ENCODE assay signal across 18 cellular contexts in the genomic region with DNA sequence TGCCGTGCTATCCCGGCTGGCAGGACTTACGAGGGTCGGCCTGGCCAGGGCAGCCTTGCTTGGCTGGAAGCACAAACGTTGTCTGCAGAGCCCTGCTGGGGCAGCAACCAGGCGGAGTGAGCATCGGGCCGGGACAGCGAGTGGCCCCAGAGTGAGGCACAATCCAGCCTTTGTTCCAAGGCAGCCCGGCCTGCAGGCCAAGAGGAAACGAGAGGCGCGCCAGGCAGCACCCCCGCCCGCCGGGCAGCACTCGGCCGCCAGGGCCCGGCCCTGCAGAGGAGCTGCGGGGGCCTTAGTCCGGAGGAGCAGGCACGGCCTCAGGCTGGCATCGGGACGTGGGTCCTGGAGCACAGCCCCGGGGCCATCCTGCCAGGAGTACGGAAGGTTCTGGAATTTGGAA. TPM values are rescaled to one million over a fixed set of nuclear protein-coding genes. Genes with fewer than 3 reads are reported as not detected.
DNase-seq lines count a peak whose midpoint lies in the region; ATAC-seq, FAIRE-seq and TF ChIP-seq lines count a peak whose summit lies in the region.
"Had no signal": no experiment of that assay in that cellular context is flagged by ENCODE, and none has a peak within 500 bp of the region (broad histone marks: within the 10 kb centered on the region; RNA-seq: fewer than 3 reads in every experiment).

No MANE protein-coding gene starts in this region.

- H3K27ac Mint-ChIP-seq in Calu3 (ENCODE audit: unreplicated experiment), result no peak overlapping the region
- H3K27ac Mint-ChIP-seq: naive B cell; stimulated activated effector memory CD8-positive, alpha-beta T cell treated with anti-CD3 and anti-CD28 coated beads, Interleukin-12 subunit alpha, Interleukin-12 subunit beta, amount 100 ng/mL, for 72 hours had no signal

- H3K27me3 Mint-ChIP-seq in Calu3 (ENCODE audit: unreplicated experiment), result no peaks in the 10 kb centered on the region
- H3K27me3 Mint-ChIP-seq: central memory CD8-positive, alpha-beta T cell had no signal

- H3K4me1 Mint-ChIP-seq in Calu3 (ENCODE audit: low read depth, unreplicated experiment), result peaks cover 7% of the 10 kb centered on the region
- H3K4me1 Mint-ChIP-seq: central memory CD8-positive, alpha-beta T cell; naive B cell; stimulated activated effector memory CD8-positive, alpha-beta T cell treated with anti-CD3 and anti-CD28 coated beads, Interleukin-12 subunit alpha, Interleukin-12 subunit beta, amount 100 ng/mL, for 72 hours had no signal

- no peaks in the 10 kb centered on the region for H4K20me1 ChIP-seq in K562 (replicated peaks; ENCODE audit: control insufficient read depth, insufficient read depth, low read length)

- no TSS peak for BruUV-seq in Calu3 (replicated peaks; lab: Mats Ljungman, UMichigan)
- no TSS peak for BruUV-seq in K562 (replicated peaks; lab: Mats Ljungman, UMichigan)

- TF ChIP-seq CTCF in Calu3 (IDR thresholded peaks at IDR 0.05; ENCODE audit: unreplicated experiment) (no peak), K562 (IDR thresholded peaks at IDR 0.05 in 2 of 3, conservative IDR thresholded peaks at IDR 0.05 in 1 of 3; ENCODE audit: insufficient read depth in 2 of 3, low read depth in 1 of 3, low read length in 3 of 3) (no peak)

- peak; percentile 69 for DNase-seq in Calu3
- DNase-seq in K562 (ENCODE audit: extremely low read depth in 1 of 4, low spot score in 3 of 4), result no peak
- DNase-seq in hippocampal formation (lab: John Stamatoyannopoulos, UW), result peak; percentile 87 to 88
- DNase-seq in sciatic nerve (ENCODE audit: low spot score), result peak; percentile 81
- no peak for DNase-seq in MV-4-11 (lab: John Stamatoyannopoulos, UW)
- no peak for DNase-seq in NCI-H226
- DNase-seq: activated naive CD4-positive, alpha-beta T cell; HCEC 1CT; naive B cell; NCI-H1436 treated with DMSO at 0.1 percent for 48 hours; NCI-H510A treated with DMSO at 0.1 percent for 48 hours; PC-3 had no signal

- H3K36me3 Mint-ChIP-seq in Calu3 (ENCODE audit: insufficient read depth, unreplicated experiment), result no peaks in the 10 kb centered on the region
- H3K36me3 Mint-ChIP-seq: naive B cell; stimulated activated effector memory CD8-positive, alpha-beta T cell treated with anti-CD3 and anti-CD28 coated beads, Interleukin-12 subunit alpha, Interleukin-12 subunit beta, amount 100 ng/mL, for 72 hours had no signal

- 70% methylated on average over 23 of the region's 26 CpGs for whole genome bisulfite sequencing in K562 (ENCODE audit: insufficient coverage, low coverage, missing lambda C conversion rate)

- no peaks in the 10 kb centered on the region for H3K79me2 ChIP-seq in K562 (ENCODE audit: control insufficient read depth, insufficient read depth, low read length)

- H3K4me3 Mint-ChIP-seq in Calu3 (ENCODE audit: low read depth, unreplicated experiment), result no peak overlapping the region
- H3K4me3 Mint-ChIP-seq: central memory CD8-positive, alpha-beta T cell; naive B cell; stimulated activated effector memory CD8-positive, alpha-beta T cell treated with anti-CD3 and anti-CD28 coated beads, Interleukin-12 subunit alpha, Interleukin-12 subunit beta, amount 100 ng/mL, for 72 hours had no signal

- TF ChIP-seq EP300 in K562 (IDR thresholded peaks at IDR 0.05; ENCODE audit: low read length), result no peak

- H3K4me3 ChIP-seq in K562, result no peak overlapping the region

- TF ChIP-seq POLR2A in K562 (conservative IDR thresholded peaks at IDR 0.05), result no peak

- H3K9me1 ChIP-seq in K562 (ENCODE audit: control insufficient read depth, insufficient read depth, low read length), result no peaks in the 10 kb centered on the region

- no peak overlapping the region for H3K27ac ChIP-seq in K562 (ENCODE audit: extremely low read depth, low read depth, low read length)
- H3K27ac ChIP-seq: KMS-11 had no signal

- peak overlapping the region in 1 of 2 experiments; percentile 35; a peak in 1 of 4 replicates for H3K9ac ChIP-seq in K562 (ENCODE audit: insufficient read depth in 1 of 2, low read depth in 2 of 2, low read length in 2 of 2)
- H3K9ac ChIP-seq: KMS-11 had no signal

- no peak for ATAC-seq in K562
- ATAC-seq in sciatic nerve, result peak; percentile 48
- ATAC-seq in HG03460 (IDR thresholded peaks at IDR 0.05; ENCODE audit: unreplicated experiment), result no peak
- ATAC-seq in GM21737 (IDR thresholded peaks at IDR 0.05; ENCODE audit: unreplicated experiment), result no peak
- ATAC-seq: PC-3; stimulated activated effector memory CD8-positive, alpha-beta T cell treated with anti-CD3 and anti-CD28 coated beads, Interleukin-12 subunit alpha, Interleukin-12 subunit beta, amount 100 ng/mL, for 72 hours had no signal

- H3K4me2 ChIP-seq in K562 (ENCODE audit: insufficient read depth, low read length), result no peak overlapping the region
- H3K4me2 ChIP-seq: KMS-11 had no signal

- no peaks in the 10 kb centered on the region for H3K9me3 ChIP-seq in K562 (replicated peaks; ENCODE audit: control insufficient read depth, insufficient read depth, low read depth, low read length)

- 0 out of 5 replicates have a peak, but pooled peaks cover 0 to 6% of the 10 kb centered on the region in 2 experiments for H3K27me3 ChIP-seq in K562 (ENCODE audit: control insufficient read depth in 2 of 2, insufficient read depth in 2 of 2, low read length in 2 of 2)

- TF ChIP-seq RAD21 in K562 (CRISPR knock-in tag; conservative IDR thresholded peaks at IDR 0.05 in 1 of 2, IDR thresholded peaks at IDR 0.05 in 1 of 2), result no peak

- no peaks in the 10 kb centered on the region for H3K9me3 Mint-ChIP-seq in Calu3 (ENCODE audit: low read depth, unreplicated experiment)
- H3K9me3 Mint-ChIP-seq: central memory CD8-positive, alpha-beta T cell; naive B cell; stimulated activated effector memory CD8-positive, alpha-beta T cell treated with anti-CD3 and anti-CD28 coated beads, Interleukin-12 subunit alpha, Interleukin-12 subunit beta, amount 100 ng/mL, for 72 hours had no signal

- no peak overlapping the region for H2AFZ ChIP-seq in K562 (ENCODE audit: low read depth, low read length)

- in situ Hi-C loops in K562 (cut with MboI), result no loop called here

- no peaks in the 10 kb centered on the region for H3K36me3 ChIP-seq in K562 (ENCODE audit: control insufficient read depth, insufficient read depth, low read length)

- H3K4me1 ChIP-seq in K562 (replicated peaks in 1 of 2; ENCODE audit: control insufficient read depth in 2 of 2, insufficient read depth in 2 of 2, low read length in 2 of 2), result peaks cover 20 to 87% of the 10 kb centered on the region in 2 experiments

- POLR2A ChIA-PET in K562 (lab: Yijun Ruan, JAX), result interaction anchor here (1.4 kb wide), 1 partner anchor 19 kb away, joined by 6 read pairs; no protein-coding TSS in a partner anchor

- intact Hi-C loops in Calu3 (cut with micrococcal nuclease; ENCODE audit: unreplicated experiment) (no loop called here), K562 (cut with micrococcal nuclease) (no loop called here), sciatic nerve (cut with DNase I) (no loop called here)

- FAIRE-seq in K562 (lab: Jason Lieb, UNC), result no peak

- CTCF ChIA-PET in Calu3 (lab: Charles Lee), result interaction anchor here (0.6 kb wide), 1 partner anchor 24 kb away, joined by 4 read pairs; no protein-coding TSS in a partner anchor
- CTCF ChIA-PET in K562 (lab: Yijun Ruan, JAX; ENCODE audit: low intra/inter-chr PET ratio), result no interaction called here

RNA-seq across cellular contexts. Expression of a gene that starts 24.1 kb away (rescaled TPM):
- total RNA-seq in Calu3 (2022) (36.8 and 43.2 TPM in 2 replicates), K562 (2014; rRNA removed) (21.6 and 30.7 TPM in 2 replicates), K562 (2014; rRNA removed; fragmentation: Illumina TruSeq; extraction: Trizol) (5.3 and 7.1 TPM in 2 replicates), K562 (2015; rRNA removed; fragmentation: Illumina TruSeq; extraction: Trizol) (10.4 and 11.4 TPM in 2 replicates), K562 (2021) (45.6 and 49.9 TPM in 2 replicates), sciatic nerve (16.6 TPM)
- 24.3 and 107 TPM in 2 replicates for total RNA-seq in K562 (2011; cell fraction: chromatin; rRNA removed; ENCODE audit: low replicate concordance)
- total RNA-seq in K562 (2011; cell fraction: nucleolus; rRNA removed), result 71.6 and 76.2 TPM in 2 replicates
- 78.9 and 124 TPM in 2 replicates for total RNA-seq in K562 (2011; cell fraction: nucleoplasm; rRNA removed)
- polyA plus RNA-seq in K562 (2011; rRNA removed) (14.6 and 18.3 TPM in 2 replicates), K562 (2014; fragmentation: Illumina TruSeq; extraction: Trizol) (17.1 and 25.2 TPM in 2 replicates), K562 (2014; fragmentation: Nextera tagmentation; extraction: Ambion mirVana) (under 1 TPM; 0.34 to 0.53 TPM), K562 (2014; rRNA removed) (15.1 and 15.6 TPM in 2 replicates)
- polyA plus RNA-seq in K562 (2011; cell fraction: cytosol; rRNA removed), result 39.0 and 72.2 TPM in 2 replicates
- 55.9 and 72.5 TPM in 2 replicates for polyA plus RNA-seq in K562 (2011; cell fraction: nucleus; rRNA removed)
- polyA plus RNA-seq in K562 (2012), result 28.5 and 35.1 TPM in 2 replicates
- 73.8 and 144 TPM in 2 replicates for polyA minus RNA-seq in K562 (2011; rRNA and poly(A)+ RNA removed)
- polyA minus RNA-seq in K562 (2011; cell fraction: cytosol; rRNA and poly(A)+ RNA removed), result 42.8 and 52.2 TPM in 2 replicates
- polyA minus RNA-seq in K562 (2011; cell fraction: nucleus; rRNA and poly(A)+ RNA removed), result 20.8 and 21.0 TPM in 2 replicates

RNA-seq across cellular contexts. Expression of a gene that starts 42.3 kb away (rescaled TPM):
- total RNA-seq in Calu3 (2022) (0.49 and 0.68 TPM in 2 replicates), K562 (2014; rRNA removed) (1.6 TPM in 2 replicates), K562 (2014; rRNA removed; fragmentation: Illumina TruSeq; extraction: Trizol) (0.40 and 0.96 TPM in 2 replicates), K562 (2015; rRNA removed; fragmentation: Illumina TruSeq; extraction: Trizol) (1.8 and 2.2 TPM in 2 replicates), K562 (2021) (3.1 and 4.2 TPM in 2 replicates), sciatic nerve (0.45 TPM)
- 5.5 and 11.7 TPM in 2 replicates for total RNA-seq in K562 (2011; cell fraction: chromatin; rRNA removed; ENCODE audit: low replicate concordance)
- 8.4 and 9.3 TPM in 2 replicates for total RNA-seq in K562 (2011; cell fraction: nucleolus; rRNA removed)
- total RNA-seq in K562 (2011; cell fraction: nucleoplasm; rRNA removed), result 4.1 and 4.2 TPM in 2 replicates
- polyA plus RNA-seq in K562 (2011; rRNA removed) (0.95 and 2.0 TPM in 2 replicates), K562 (2014; fragmentation: Illumina TruSeq; extraction: Trizol) (0.56 and 0.69 TPM in 2 replicates), K562 (2014; fragmentation: Nextera tagmentation; extraction: Ambion mirVana) (under 1 TPM; 0.11 to 0.24 TPM), K562 (2014; rRNA removed) (1.4 and 2.1 TPM in 2 replicates)
- polyA plus RNA-seq in K562 (2011; cell fraction: cytosol; rRNA removed), result 1.0 and 2.7 TPM in 2 replicates
- 9.1 and 12.1 TPM in 2 replicates for polyA plus RNA-seq in K562 (2011; cell fraction: nucleus; rRNA removed)
- polyA plus RNA-seq in K562 (2012), result 4.4 and 8.2 TPM in 2 replicates
- polyA minus RNA-seq in K562 (2011; rRNA and poly(A)+ RNA removed), result 0.51 and 0.74 TPM in 2 replicates
- 1.7 TPM in 2 replicates for polyA minus RNA-seq in K562 (2011; cell fraction: cytosol; rRNA and poly(A)+ RNA removed)
- polyA minus RNA-seq in K562 (2011; cell fraction: nucleus; rRNA and poly(A)+ RNA removed), result 3.9 and 6.3 TPM in 2 replicates
- total RNA-seq: PC-3, skeletal muscle tissue had no signal

RNA-seq across cellular contexts. Expression of a gene that starts 48.7 kb away (rescaled TPM):
- total RNA-seq in Calu3 (2022) (36.9 and 38.8 TPM in 2 replicates), K562 (2014; rRNA removed) (9.9 and 10.1 TPM in 2 replicates), K562 (2014; rRNA removed; fragmentation: Illumina TruSeq; extraction: Trizol) (0.26 and 0.69 TPM in 2 replicates), K562 (2015; rRNA removed; fragmentation: Illumina TruSeq; extraction: Trizol) (3.1 and 4.8 TPM in 2 replicates), K562 (2021) (13.6 and 16.1 TPM in 2 replicates), sciatic nerve (36.7 TPM)
- 7.8 and 35.6 TPM in 2 replicates for total RNA-seq in K562 (2011; cell fraction: chromatin; rRNA removed; ENCODE audit: low replicate concordance)
- total RNA-seq in K562 (2011; cell fraction: nucleolus; rRNA removed), result 35.8 and 36.4 TPM in 2 replicates
- total RNA-seq in K562 (2011; cell fraction: nucleoplasm; rRNA removed), result 12.5 and 18.8 TPM in 2 replicates
- polyA plus RNA-seq in K562 (2011; rRNA removed) (1.2 and 2.2 TPM in 2 replicates), K562 (2014; fragmentation: Illumina TruSeq; extraction: Trizol) (0.30 and 1.2 TPM in 2 replicates), K562 (2014; fragmentation: Nextera tagmentation; extraction: Ambion mirVana) (under 1 TPM; 0.04 to 0.13 TPM), K562 (2014; rRNA removed) (11.2 and 14.1 TPM in 2 replicates)
- 0.90 and 2.8 TPM in 2 replicates for polyA plus RNA-seq in K562 (2011; cell fraction: cytosol; rRNA removed)
- 34.5 and 72.8 TPM in 2 replicates for polyA plus RNA-seq in K562 (2011; cell fraction: nucleus; rRNA removed)
- 9.8 and 26.2 TPM in 2 replicates for polyA plus RNA-seq in K562 (2012)
- polyA minus RNA-seq in K562 (2011; rRNA and poly(A)+ RNA removed), result 0.36 and 0.70 TPM in 2 replicates
- polyA minus RNA-seq in K562 (2011; cell fraction: cytosol; rRNA and poly(A)+ RNA removed), result 7.3 and 13.7 TPM in 2 replicates
- 10.0 and 12.1 TPM in 2 replicates for polyA minus RNA-seq in K562 (2011; cell fraction: nucleus; rRNA and poly(A)+ RNA removed)

Comparison
In these comparisons a context has a peak if more than half of its experiments do, and no peak if none do; other contexts are left out.
1. DNase-seq: peak in Calu3 (single experiment), hippocampal formation (2 of 2) and sciatic nerve (single experiment); none in K562 (0 of 4), MV-4-11 (single experiment) and NCI-H226 (single experiment).